9 cellular contexts compared by ENCODE assay signal in genomic region chr9:137222190-137223077, GRCh38. TPM values are rescaled to one million over a fixed set of nuclear protein-coding genes. Genes with fewer than 3 reads are reported as not detected.
DNase-seq lines count a peak whose midpoint lies in the region; ATAC-seq and TF ChIP-seq lines count a peak whose summit lies in the region.
"Had no signal": no experiment of that assay in that cellular context is flagged by ENCODE, and none has a peak within 500 bp of the region (broad histone marks: within the 10 kb centered on the region; RNA-seq: fewer than 3 reads in every experiment).

A gene with protein sequence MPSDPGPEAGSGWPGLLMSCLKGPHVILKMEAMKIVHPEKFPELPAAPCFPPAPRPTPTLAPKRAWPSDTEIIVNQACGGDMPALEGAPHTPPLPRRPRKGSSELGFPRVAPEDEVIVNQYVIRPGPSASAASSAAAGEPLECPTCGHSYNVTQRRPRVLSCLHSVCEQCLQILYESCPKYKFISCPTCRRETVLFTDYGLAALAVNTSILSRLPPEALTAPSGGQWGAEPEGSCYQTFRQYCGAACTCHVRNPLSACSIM (minus strand): TSS chr9:137222240. CDS start chr9:137221212, 1,028 bp downstream.

- 0 out of 2 replicates have a peak within 1 kb of the TSS, but pooled peaks have one; percentile 46 for H2AFZ ChIP-seq in SK-N-SH (ENCODE audit: low read depth)

- H3K9me3 Mint-ChIP-seq in CD4-positive, CD25-positive, alpha-beta regulatory T cell: no peaks in the 10 kb centered on the region

- peak within 1 kb of the TSS; percentile 81 to 93 (median 83) for H3K4me3 Mint-ChIP-seq in CD4-positive, CD25-positive, alpha-beta regulatory T cell

- no peak for TF ChIP-seq EP300 in SK-N-SH (IDR thresholded peaks at IDR 0.05; ENCODE audit: borderline replicate concordance in 1 of 2, low read depth in 1 of 2, low read length in 1 of 2)

- 23% methylated on average over 6 of the region's 88 CpGs for WGBS in SK-N-SH (ENCODE audit: low lambda C conversion rate)
- WGBS in esophagus squamous epithelium, 2 donors: 2% methylated on average over 9 of the region's 88 CpGs; no CpG with 5 or more reads in 1 of the 2 donors

- TF ChIP-seq CTCF in SK-N-SH (IDR thresholded peaks at IDR 0.05) (no peak), esophagus squamous epithelium (IDR thresholded peaks at IDR 0.05) (no peak), neutrophil (IDR thresholded peaks at IDR 0.05) (no peak)

- H3K4me1 ChIP-seq in CD4-positive, CD25-positive, alpha-beta regulatory T cell (ENCODE audit: control insufficient read depth, insufficient read depth, low read length, poor library complexity, severe bottlenecking): peaks cover 19% of the 10 kb centered on the region
- H3K4me1 ChIP-seq in HAP-1 (peaks cover 11% of the 10 kb centered on the region), SK-N-SH (ENCODE audit: control insufficient read depth in 1 of 2, insufficient read depth in 2 of 2, low read depth in 1 of 2, low read length in 1 of 2) (peaks cover 5 to 33% of the 10 kb centered on the region in 2 experiments; a peak in 1 of 4 replicates), esophagus squamous epithelium (peaks cover 43 to 90% (median 49%) of the 10 kb centered on the region in 3 donors), neutrophil (ENCODE audit: control insufficient read depth in 1 of 2, insufficient read depth in 1 of 2, low read depth in 1 of 2, low read length in 1 of 2) (peaks cover 15 to 30% of the 10 kb centered on the region in 2 experiments)

- H4K20me1 ChIP-seq in SK-N-SH (ENCODE audit: insufficient read depth): no peaks in the 10 kb centered on the region

- no peaks in the 10 kb centered on the region for H3K36me3 Mint-ChIP-seq in CD4-positive, CD25-positive, alpha-beta regulatory T cell

- no peak within 1 kb of the TSS for H3K4me3 ChIP-seq in CD4-positive, CD25-positive, alpha-beta regulatory T cell (ENCODE audit: low read depth, low read length)
- peak within 1 kb of the TSS; percentile 84 for H3K4me3 ChIP-seq in HAP-1
- peak within 1 kb of the TSS; percentile 56; a peak in 3 of 4 replicates for H3K4me3 ChIP-seq in SK-N-SH (ENCODE audit: low read depth in 2 of 2, low read length in 1 of 2)
- peak within 1 kb of the TSS; percentile 47 to 89 (median 66) for H3K4me3 ChIP-seq in esophagus squamous epithelium
- H3K4me3 ChIP-seq in neutrophil (ENCODE audit: low read depth in 1 of 2, low read length in 1 of 2): peak within 1 kb of the TSS; percentile 84 to 94

- no peaks in the 10 kb centered on the region for H3K9me3 ChIP-seq in CD4-positive, CD25-positive, alpha-beta regulatory T cell (ENCODE audit: control insufficient read depth in 2 of 2, low read length in 2 of 2)
- H3K9me3 ChIP-seq in HAP-1 (no peaks in the 10 kb centered on the region), SK-N-SH (no peaks in the 10 kb centered on the region), esophagus squamous epithelium (no peaks in the 10 kb centered on the region), neutrophil (no peaks in the 10 kb centered on the region)

- peak within 1 kb of the TSS; percentile 49 for H3K9ac ChIP-seq in SK-N-SH

- H3K27ac ChIP-seq in CD4-positive, CD25-positive, alpha-beta regulatory T cell (ENCODE audit: insufficient read depth, low read length, poor library complexity, severe bottlenecking): peak within 1 kb of the TSS; percentile 90
- H3K27ac ChIP-seq in SK-N-SH (ENCODE audit: low read depth in 2 of 2, low read length in 1 of 2) (peak within 1 kb of the TSS; percentile 15 to 76; a peak in 2 of 4 replicates), esophagus squamous epithelium (peak within 1 kb of the TSS; percentile 92 to 97 (median 96)), neutrophil (peak within 1 kb of the TSS; percentile 87)

- no peaks in the 10 kb centered on the region for H3K79me2 ChIP-seq in SK-N-SH (ENCODE audit: insufficient read depth)

- in situ Hi-C loops in HAP-1 (cut with MboI; ENCODE audit: low sequenced_read_pairs): no loop called here

- DNase-seq in CD4-positive, CD25-positive, alpha-beta regulatory T cell: peak in 1 of 3 donors; percentile 17
- DNase-seq in HAP-1 (ENCODE audit: low spot score in 2 of 2): peak in 1 of 2 experiments; percentile 64
- DNase-seq in SK-N-SH: peak; percentile 80
- DNase-seq in esophagus squamous epithelium (lab: John Stamatoyannopoulos, UW): no peak
- DNase-seq in KG1 (lab: John Stamatoyannopoulos, UW): no peak
- no peak for DNase-seq in NK-92 (lab: John Stamatoyannopoulos, UW; ENCODE audit: unreplicated experiment)
- no peak for DNase-seq in hepatic stellate cell (ENCODE audit: low spot score)

- peaks cover 0 to 11% (median 4%) of the 10 kb centered on the region in 4 donors for H3K4me1 Mint-ChIP-seq in CD4-positive, CD25-positive, alpha-beta regulatory T cell

- intact Hi-C loops in esophagus squamous epithelium (cut with DNase I): no loop called here

- no peak for TF ChIP-seq RAD21 in SK-N-SH (IDR thresholded peaks at IDR 0.05; ENCODE audit: low read length)

- CTCF ChIA-PET in SK-N-SH (lab: Yijun Ruan, JAX): interaction anchor here (0.6 to 7.7 kb wide), 9 partner anchors 14 to 176 kb away, joined by 3 to 95 read pairs (median 3); partner anchors contain the start of genes NELFB, NPDC1 and TPRN

- peak within 1 kb of the TSS; percentile 99 for H3K4me2 ChIP-seq in SK-N-SH

- H3K9me2 ChIP-seq in SK-N-SH: no peaks in the 10 kb centered on the region

- ATAC-seq in CD4-positive, CD25-positive, alpha-beta regulatory T cell (ENCODE audit: low read depth in 2 of 2): no peak

- H3F3A ChIP-seq in SK-N-SH (replicated peaks; ENCODE audit: insufficient read depth): peaks cover 16% of the 10 kb centered on the region

- no peak for TF ChIP-seq POLR2A in esophagus squamous epithelium (IDR thresholded peaks at IDR 0.05)

- no peaks in the 10 kb centered on the region for H3K27me3 ChIP-seq in CD4-positive, CD25-positive, alpha-beta regulatory T cell (ENCODE audit: control insufficient read depth, insufficient read depth, low read length)
- H3K27me3 ChIP-seq in HAP-1 (ENCODE audit: low read depth) (no peaks in the 10 kb centered on the region), SK-N-SH (ENCODE audit: insufficient read depth) (no peaks in the 10 kb centered on the region), esophagus squamous epithelium (peaks cover 0 to 6% (median 0%) of the 10 kb centered on the region in 4 donors), neutrophil (peaks cover 66% of the 10 kb centered on the region)

- no peaks in the 10 kb centered on the region for H3K36me3 ChIP-seq in CD4-positive, CD25-positive, alpha-beta regulatory T cell (ENCODE audit: control insufficient read depth, insufficient read depth, low read length)
- H3K36me3 ChIP-seq in HAP-1 (replicated peaks) (no peaks in the 10 kb centered on the region; the same call in none of the 2 replicates), SK-N-SH (replicated peaks in 1 of 2; ENCODE audit: control insufficient read depth in 1 of 2, insufficient read depth in 2 of 2, low read length in 1 of 2) (no peaks in the 10 kb centered on the region), esophagus squamous epithelium (no peaks in the 10 kb centered on the region), neutrophil (peaks cover 11% of the 10 kb centered on the region)

- H3K27me3 Mint-ChIP-seq in CD4-positive, CD25-positive, alpha-beta regulatory T cell: peaks cover 1% of the 10 kb centered on the region

- peak within 1 kb of the TSS in 1 of 3 donors; percentile 89 for H3K27ac Mint-ChIP-seq in CD4-positive, CD25-positive, alpha-beta regulatory T cell

- POLR2A ChIA-PET in SK-N-SH (lab: Yijun Ruan, JAX): interaction anchor here (0.8 to 3.4 kb wide), 8 partner anchors 18 to 136 kb away, joined by 3 to 18 read pairs (median 4); partner anchors contain the start of genes ANAPC2, MAN1B1, NDOR1 and SSNA1

TF ChIP-seq in SK-N-SH, 30 proteins besides CTCF, POLR2A, EP300 and RAD21 (continues in another document):
- TF ChIP-seq, protein P1, sequence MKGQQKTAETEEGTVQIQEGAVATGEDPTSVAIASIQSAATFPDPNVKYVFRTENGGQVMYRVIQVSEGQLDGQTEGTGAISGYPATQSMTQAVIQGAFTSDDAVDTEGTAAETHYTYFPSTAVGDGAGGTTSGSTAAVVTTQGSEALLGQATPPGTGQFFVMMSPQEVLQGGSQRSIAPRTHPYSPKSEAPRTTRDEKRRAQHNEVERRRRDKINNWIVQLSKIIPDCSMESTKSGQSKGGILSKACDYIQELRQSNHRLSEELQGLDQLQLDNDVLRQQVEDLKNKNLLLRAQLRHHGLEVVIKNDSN (IDR thresholded peaks at IDR 0.05; ENCODE audit: borderline replicate concordance, low read depth): no peak
- TF ChIP-seq, protein P2, sequence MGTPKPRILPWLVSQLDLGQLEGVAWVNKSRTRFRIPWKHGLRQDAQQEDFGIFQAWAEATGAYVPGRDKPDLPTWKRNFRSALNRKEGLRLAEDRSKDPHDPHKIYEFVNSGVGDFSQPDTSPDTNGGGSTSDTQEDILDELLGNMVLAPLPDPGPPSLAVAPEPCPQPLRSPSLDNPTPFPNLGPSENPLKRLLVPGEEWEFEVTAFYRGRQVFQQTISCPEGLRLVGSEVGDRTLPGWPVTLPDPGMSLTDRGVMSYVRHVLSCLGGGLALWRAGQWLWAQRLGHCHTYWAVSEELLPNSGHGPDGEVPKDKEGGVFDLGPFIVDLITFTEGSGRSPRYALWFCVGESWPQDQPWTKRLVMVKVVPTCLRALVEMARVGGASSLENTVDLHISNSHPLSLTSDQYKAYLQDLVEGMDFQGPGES (IDR thresholded peaks at IDR 0.05; ENCODE audit: low read depth, low read length): no peak
- TF ChIP-seq FOXM1 (IDR thresholded peaks at IDR 0.05; ENCODE audit: low read depth) (no peak), RCOR1 (IDR thresholded peaks at IDR 0.05; ENCODE audit: low read length) (no peak), TCF12 (IDR thresholded peaks at IDR 0.05) (no peak), RXRA (IDR thresholded peaks at IDR 0.05; ENCODE audit: borderline replicate concordance, low read depth) (no peak)

RNA-seq across cellular contexts. Expression of the gene that starts here (rescaled TPM):
- 1.2 TPM for total RNA-seq in CD4-positive, CD25-positive, alpha-beta regulatory T cell
- polyA plus RNA-seq in CD4-positive, CD25-positive, alpha-beta regulatory T cell: not detected
- 2.0 and 2.7 TPM in 2 replicates for polyA plus RNA-seq in SK-N-SH (2012; rRNA removed)
- 1.8 and 2.9 TPM in 2 replicates for polyA plus RNA-seq in SK-N-SH (2012; cell fraction: cytosol; rRNA removed)
- polyA plus RNA-seq in SK-N-SH (2012; cell fraction: nucleus; rRNA removed): 6.1 and 13.6 TPM in 2 replicates
- total RNA-seq in esophagus squamous epithelium: 1 to 10 TPM; 2.3 to 3.2 (median 2.5) TPM
- total RNA-seq: LHCN-M2 had no signal

Comparison
In these comparisons a context has a peak if more than half of its experiments do, and no peak if none do; other contexts are left out.
1. H3K27ac ChIP-seq: peak in every context shown above with its lines; median percentile 96 in esophagus squamous epithelium; 90 in CD4-positive, CD25-positive, alpha-beta regulatory T cell; 87 in neutrophil; 46 in SK-N-SH.